Comparison of ENCODE assay signal across 8 cellular contexts in genomic region chr4:101103381-101104142, GRCh38.
A peak's percentile ranks its signal among the peaks of the same experiment; 100 is the strongest.
DNase-seq lines count a peak whose midpoint lies in the region; ATAC-seq and TF ChIP-seq lines count a peak whose summit lies in the region.

No MANE protein-coding gene starts in this region.

- ATAC-seq in Right ventricle myocardium superior (ENCODE audit: poor library complexity) (peak; percentile 53), HG03103 (IDR thresholded peaks at IDR 0.05; ENCODE audit: low read depth, unreplicated experiment) (peak; percentile 84), HG02970 (IDR thresholded peaks at IDR 0.05; ENCODE audit: low FRiP score, unreplicated experiment) (no peak)

- H3K9me3 ChIP-seq in right atrium auricular region (no peaks in the 10 kb centered on the region), MG63 (no peaks in the 10 kb centered on the region)

- peaks cover 0 to 20% of the 10 kb centered on the region in 2 donors for H3K4me1 ChIP-seq in right atrium auricular region

- no peak overlapping the region for H3K27ac ChIP-seq in right atrium auricular region

- intact Hi-C loops in Right ventricle myocardium superior (cut with DNase I), result no loop called here

- DNase-seq in Right ventricle myocardium superior (no peak), right atrium auricular region (ENCODE audit: low spot score) (no peak), SKM-1 treated with dmso at 0.1 percent for 144 hours (lab: John Stamatoyannopoulos, UW; ENCODE audit: unreplicated experiment) (peak; percentile 83), inferior parietal cortex (ENCODE audit: extremely low spot score) (peak; percentile 67), MG63 (no peak)
- no peak for DNase-seq in activated naive CD4-positive, alpha-beta T cell treated with anti-CD3 and anti-CD28 coated beads, Interleukin-2, amount 50 U/mL, for 16 hours

- no peak overlapping the region for H3K4me3 ChIP-seq in right atrium auricular region
- H3K4me3 ChIP-seq in MG63, result no peak overlapping the region

- H3K27me3 ChIP-seq in right atrium auricular region (no peaks in the 10 kb centered on the region), MG63 (no peaks in the 10 kb centered on the region)

- TF ChIP-seq CTCF in right atrium auricular region (IDR thresholded peaks at IDR 0.05), result no peak

- H3K36me3 ChIP-seq in right atrium auricular region (no peaks in the 10 kb centered on the region), MG63 (no peaks in the 10 kb centered on the region)

Comparison
In these comparisons a context has a peak if more than half of its experiments do, and no peak if none do; other contexts are left out.
1. DNase-seq: peak in SKM-1 treated with dmso at 0.1 percent for 144 hours (single experiment) and inferior parietal cortex (single experiment); none in Right ventricle myocardium superior (single experiment), right atrium auricular region (single experiment), MG63 (single experiment) and activated naive CD4-positive, alpha-beta T cell treated with anti-CD3 and anti-CD28 coated beads, Interleukin-2, amount 50 U/mL, for 16 hours (single experiment).